In genomic region chr21:37460196-37460595, GRCh38 we compare ENCODE assay signal across 11 cellular contexts.
DNase-seq lines count a peak whose midpoint lies in the region; ATAC-seq and TF ChIP-seq lines count a peak whose summit lies in the region.
"Had no signal": no experiment of that assay in that cellular context is flagged by ENCODE, and none has a peak within 500 bp of the region (broad histone marks: within the 10 kb centered on the region; RNA-seq: fewer than 3 reads in every experiment).

No MANE protein-coding gene starts in this region.

- in situ Hi-C loops in Panc1 (cut with HindIII; ENCODE audit: low pct_unique_long_range_greater_than_20kb, low sequenced_read_pairs) = no loop called here

- TF ChIP-seq CTCF in cardiac muscle cell (IDR thresholded peaks at IDR 0.05; ENCODE audit: low read depth, low read length) = peak; percentile 19
- TF ChIP-seq CTCF in Panc1 (IDR thresholded peaks at IDR 0.05) = peak; percentile 64
- TF ChIP-seq CTCF in fibroblast of mammary gland (conservative IDR thresholded peaks at IDR 0.05; ENCODE audit: control insufficient read depth, insufficient read depth, low read depth, low read length) = peak; percentile 16
- no peak for TF ChIP-seq CTCF in esophagus squamous epithelium (IDR thresholded peaks at IDR 0.05)

- CTCF ChIA-PET in Panc1 (lab: Charles Lee) = no interaction called here

- peak overlapping the region; percentile 8 for H3K9ac ChIP-seq in skeletal muscle satellite cell (ENCODE audit: low read depth, low read length)

- ATAC-seq in left ventricle myocardium superior = no peak
- ATAC-seq in Panc1 = no peak
- no peak for ATAC-seq in HG02970 (IDR thresholded peaks at IDR 0.05; ENCODE audit: low FRiP score, unreplicated experiment)
- ATAC-seq: activated T-cell treated with anti-CD3 and anti-CD28 coated beads, Interleukin-2, amount 50 U/mL, for 4 hours had no signal

- H3K27me3 ChIP-seq in cardiac muscle cell (no peaks in the 10 kb centered on the region), Panc1 (ENCODE audit: control insufficient read depth, insufficient read depth, low read length) (no peaks in the 10 kb centered on the region), skeletal muscle satellite cell (ENCODE audit: control insufficient read depth, insufficient read depth, low read length) (no peaks in the 10 kb centered on the region), esophagus squamous epithelium (no peaks in the 10 kb centered on the region)

- H3K27ac ChIP-seq in cardiac muscle cell (no peak overlapping the region), Panc1 (ENCODE audit: low read length) (no peak overlapping the region), esophagus squamous epithelium (no peak overlapping the region)

- BruUV-seq in Panc1 (replicated peaks; lab: Mats Ljungman, UMichigan) = no TSS peak

- H3K4me3 ChIP-seq in cardiac muscle cell (no peak overlapping the region), Panc1 (ENCODE audit: low read depth in 2 of 2, low read length in 2 of 2) (no peak overlapping the region), fibroblast of mammary gland (ENCODE audit: control insufficient read depth, low read depth, low read length) (no peak overlapping the region), skeletal muscle satellite cell (ENCODE audit: low read length) (no peak overlapping the region), esophagus squamous epithelium (no peak overlapping the region)

- H3K9me3 ChIP-seq in cardiac muscle cell (ENCODE audit: low read depth) (no peaks in the 10 kb centered on the region), Panc1 (ENCODE audit: control insufficient read depth, insufficient read depth, low read depth, low read length) (no peaks in the 10 kb centered on the region), skeletal muscle satellite cell (replicated peaks; ENCODE audit: low read length) (no peaks in the 10 kb centered on the region), esophagus squamous epithelium (no peaks in the 10 kb centered on the region)

- H3K4me1 ChIP-seq in cardiac muscle cell (ENCODE audit: low read depth) (peaks cover 64% of the 10 kb centered on the region), Panc1 (ENCODE audit: control insufficient read depth, insufficient read depth, low read length) (peaks cover 49% of the 10 kb centered on the region), skeletal muscle satellite cell (ENCODE audit: control insufficient read depth, insufficient read depth, low read length) (peaks cover 53% of the 10 kb centered on the region), esophagus squamous epithelium (peaks cover 3 to 99% (median 55%) of the 10 kb centered on the region in 3 donors)

- DNase-seq in cardiac muscle cell (ENCODE audit: low read depth in 1 of 2, low spot score in 1 of 2) (peak in 1 of 2 donors; percentile 34), left ventricle myocardium superior (no peak), Panc1 (ENCODE audit: low read depth, low spot score) (no peak), fibroblast of mammary gland (ENCODE audit: low read depth) (no peak), esophagus squamous epithelium (lab: John Stamatoyannopoulos, UW) (no peak), HK-2 (ENCODE audit: unreplicated experiment) (no peak)
- DNase-seq: activated T-cell treated with anti-CD3 and anti-CD28 coated beads, Interleukin-2, amount 50 U/mL, for 4 hours; NCI-H526; T1000 had no signal

- TF ChIP-seq POLR2A in esophagus squamous epithelium (IDR thresholded peaks at IDR 0.05) = no peak

- H3K36me3 ChIP-seq in cardiac muscle cell = no peaks in the 10 kb centered on the region
- no peaks in the 10 kb centered on the region for H3K36me3 ChIP-seq in Panc1 (ENCODE audit: control insufficient read depth, insufficient read depth, low read length)
- H3K36me3 ChIP-seq in skeletal muscle satellite cell (ENCODE audit: insufficient read depth, low read length) = no peaks in the 10 kb centered on the region
- H3K36me3 ChIP-seq in esophagus squamous epithelium = peaks cover 0 to 15% (median 0%) of the 10 kb centered on the region in 3 donors

- POLR2A ChIA-PET in Panc1 (lab: Charles Lee) = no interaction called here

- intact Hi-C loops in left ventricle myocardium superior (cut with micrococcal nuclease) = loop anchor here (10.0 kb wide), 1 partner anchor 85 kb away; no protein-coding TSS in a partner anchor
- intact Hi-C loops in Panc1 (cut with micrococcal nuclease; ENCODE audit: unreplicated experiment) = no loop called here
- intact Hi-C loops in esophagus squamous epithelium (cut with DNase I) = no loop called here

- H3K4me2 ChIP-seq in skeletal muscle satellite cell (ENCODE audit: low read length) = peak overlapping the region; percentile 66

- 81 to 85% methylated on average over 7 of the region's 7 CpGs for WGBS in esophagus squamous epithelium, 2 donors

Comparison
In these comparisons a context has a peak if more than half of its experiments do, and no peak if none do; other contexts are left out.
1. CTCF ChIP-seq: peak in cardiac muscle cell (single experiment), Panc1 (single experiment) and fibroblast of mammary gland (single experiment); none in esophagus squamous epithelium (0 of 6).